Comparison of ENCODE assay signal across 8 cellular contexts in the genomic region with DNA sequence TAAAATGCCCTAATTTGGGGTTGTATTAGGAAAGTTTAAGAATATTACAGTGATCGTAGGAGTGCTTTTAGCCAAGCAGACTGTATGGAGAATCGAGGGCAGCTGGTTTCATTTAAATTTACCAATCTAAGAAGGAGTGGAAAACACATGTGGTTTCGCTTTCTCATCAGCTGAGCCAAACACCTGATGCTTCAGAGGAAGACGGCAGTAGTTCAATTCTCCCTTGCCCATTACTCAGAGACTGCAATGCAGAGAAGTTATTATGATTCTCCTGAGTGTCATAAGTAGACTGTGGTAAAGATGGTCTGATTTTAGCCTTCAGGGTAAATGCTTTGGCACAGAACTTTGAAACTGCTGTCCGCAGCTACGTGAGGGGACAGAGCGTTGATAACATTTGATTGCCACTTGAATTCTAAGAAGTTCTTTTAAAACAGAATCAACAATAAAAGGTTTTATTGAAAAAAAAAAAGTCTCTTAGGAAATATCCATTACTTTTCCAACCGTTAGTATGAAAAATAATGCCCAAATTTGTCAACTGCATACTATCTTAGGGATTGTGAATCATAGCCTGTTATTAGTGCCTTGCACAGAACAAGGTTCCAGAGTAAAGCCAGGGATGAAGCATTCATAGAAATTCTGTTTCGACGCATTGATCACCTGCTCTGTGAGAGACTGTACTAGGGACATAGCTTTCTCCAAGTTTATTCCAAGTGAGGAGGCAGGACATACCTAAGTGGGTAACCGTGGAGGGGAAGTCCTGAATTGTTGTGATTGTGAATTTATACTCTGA. TPM values are rescaled to one million over a fixed set of nuclear protein-coding genes. Genes with fewer than 3 reads are reported as not detected.
DNase-seq lines count a peak whose midpoint lies in the region; ATAC-seq and TF ChIP-seq lines count a peak whose summit lies in the region.

No MANE protein-coding gene starts in this region.

- H3K27me3 Mint-ChIP-seq in CD4-positive, alpha-beta T cell: no peaks in the 10 kb centered on the region

- H3K27ac Mint-ChIP-seq in CD4-positive, alpha-beta T cell: peak overlapping the region; percentile 73

- no TSS peak for BruUV-seq in OCI-LY7 (replicated peaks; lab: Mats Ljungman, UMichigan)

- H3K4me1 ChIP-seq in osteoblast (ENCODE audit: insufficient read depth, low read length): peaks cover 42% of the 10 kb centered on the region
- H3K4me1 ChIP-seq in Karpas-422 (ENCODE audit: low read length): peaks cover 17% of the 10 kb centered on the region
- H3K4me1 ChIP-seq in OCI-LY7 (ENCODE audit: insufficient read depth, low read length, poor library complexity, severe bottlenecking): peaks cover 9% of the 10 kb centered on the region

- CTCF ChIA-PET in CD4-positive, alpha-beta T cell (lab: Charles Lee): no interaction called here
- CTCF ChIA-PET in OCI-LY7 (lab: Charles Lee; ENCODE audit: unreplicated experiment): interaction anchor here (0.5 kb wide), 1 partner anchor 439 kb away, joined by 3 read pairs; no protein-coding TSS in a partner anchor

- H4K20me1 ChIP-seq in osteoblast (ENCODE audit: insufficient read depth, low read length) (peaks cover 2% of the 10 kb centered on the region), Karpas-422 (ENCODE audit: insufficient read depth, low read depth, low read length) (no peaks in the 10 kb centered on the region), OCI-LY7 (ENCODE audit: insufficient read depth, low read length) (no peaks in the 10 kb centered on the region)

- H2AFZ ChIP-seq in osteoblast (ENCODE audit: low read length) (no peak overlapping the region), Karpas-422 (ENCODE audit: low read length) (no peak overlapping the region), OCI-LY7 (ENCODE audit: low read length) (no peak overlapping the region)

- H3K4me2 ChIP-seq in osteoblast (ENCODE audit: insufficient read depth, low read length): peak overlapping the region; percentile 65
- H3K4me2 ChIP-seq in Karpas-422 (ENCODE audit: low read depth, low read length, poor library complexity, severe bottlenecking): no peak overlapping the region
- no peak overlapping the region; the same call in 1 of the 2 replicates for H3K4me2 ChIP-seq in OCI-LY7 (ENCODE audit: low read length)

- peak; percentile 30 for ATAC-seq in CD4-positive, alpha-beta T cell (ENCODE audit: poor library complexity)
- no peak for ATAC-seq in GM19328 (IDR thresholded peaks at IDR 0.05; ENCODE audit: unreplicated experiment)

- H3K36me3 Mint-ChIP-seq in CD4-positive, alpha-beta T cell (ENCODE audit: low read depth): peaks cover 49% of the 10 kb centered on the region

- no peak overlapping the region for H3K9ac ChIP-seq in Karpas-422 (ENCODE audit: low read length)

- peaks cover 57% of the 10 kb centered on the region for H3K4me1 Mint-ChIP-seq in CD4-positive, alpha-beta T cell (ENCODE audit: low read depth)

- POLR2A ChIA-PET in CD4-positive, alpha-beta T cell (lab: Charles Lee): interaction anchor here (1.1 to 2.9 kb wide), 3 partner anchors 25 to 435 kb away, joined by 3 to 23 read pairs (median 3); a partner anchor contains a TSS
- POLR2A ChIA-PET in OCI-LY7 (lab: Charles Lee): interaction anchor here (0.6 to 0.7 kb wide), 4 partner anchors 16 to 874 kb away, joined by 3 to 4 read pairs (median 3); no protein-coding TSS in a partner anchor

- H3K4me3 ChIP-seq in osteoblast (ENCODE audit: insufficient read depth, low read length) (peak overlapping the region; percentile 18), Karpas-422 (ENCODE audit: low read length) (no peak overlapping the region), OCI-LY7 (ENCODE audit: low read depth, low read length, poor library complexity, severe bottlenecking) (no peak overlapping the region)

- peak overlapping the region; percentile 82 for H3K4me3 Mint-ChIP-seq in CD4-positive, alpha-beta T cell

- H3K27me3 ChIP-seq in CD4-positive, alpha-beta T cell (ENCODE audit: control insufficient read depth, insufficient read depth, low read length): no peaks in the 10 kb centered on the region
- H3K27me3 ChIP-seq in osteoblast (ENCODE audit: insufficient read depth, low read length) (no peaks in the 10 kb centered on the region), Karpas-422 (ENCODE audit: low read length) (no peaks in the 10 kb centered on the region)

- peak overlapping the region; percentile 32 for H3K27ac ChIP-seq in CD4-positive, alpha-beta T cell (ENCODE audit: low read depth, low read length)
- H3K27ac ChIP-seq in KOPT-K1 (ENCODE audit: low read depth, low read length, poor library complexity, severe bottlenecking) (peak overlapping the region; percentile 61), cingulate gyrus (ENCODE audit: low read depth, low read length) (peak overlapping the region; percentile 34), osteoblast (ENCODE audit: low read depth, low read length) (peak overlapping the region; percentile 75), Karpas-422 (ENCODE audit: low read length) (no peak overlapping the region), OCI-LY7 (ENCODE audit: low read depth, low read length, poor library complexity, severe bottlenecking) (no peak overlapping the region)

- intact Hi-C loops in CD4-positive, alpha-beta T cell (cut with DNase I, micrococcal nuclease): no loop called here
- intact Hi-C loops in OCI-LY7 (cut with micrococcal nuclease; ENCODE audit: unreplicated experiment): loop anchor here (10.0 kb wide), 2 partner anchors 193 to 303 kb away; no protein-coding TSS in a partner anchor

- DNase-seq in CD4-positive, alpha-beta T cell: no peak
- DNase-seq in osteoblast (ENCODE audit: insufficient read length, low spot score, missing footprints) (no peak), Karpas-422 (no peak), GM10266 (ENCODE audit: extremely low spot score) (no peak), OCI-LY7 (ENCODE audit: low spot score) (no peak)

- H3K9me3 ChIP-seq in CD4-positive, alpha-beta T cell (ENCODE audit: control insufficient read depth, low read length): no peaks in the 10 kb centered on the region
- H3K9me3 ChIP-seq in KOPT-K1 (ENCODE audit: insufficient read depth, low read length, poor library complexity, severe bottlenecking): no peaks in the 10 kb centered on the region
- H3K9me3 ChIP-seq in osteoblast (ENCODE audit: low read depth, low read length): no peaks in the 10 kb centered on the region
- no peaks in the 10 kb centered on the region for H3K9me3 ChIP-seq in Karpas-422 (ENCODE audit: low read length)
- no peaks in the 10 kb centered on the region for H3K9me3 ChIP-seq in OCI-LY7 (ENCODE audit: low read length)

- TF ChIP-seq CTCF in CD4-positive, alpha-beta T cell (IDR thresholded peaks at IDR 0.05): no peak
- TF ChIP-seq CTCF in osteoblast (IDR thresholded peaks at IDR 0.05; ENCODE audit: extremely low read depth, low read depth, low read length) (no peak), GM10266 (IDR thresholded peaks at IDR 0.05; ENCODE audit: control insufficient read depth, insufficient read depth, low read depth, missing control alignments) (no peak), OCI-LY7 (conservative IDR thresholded peaks at IDR 0.05; ENCODE audit: low read length) (no peak)

- H3K9me2 ChIP-seq in Karpas-422 (replicated peaks; ENCODE audit: insufficient read depth, low read length) (no peaks in the 10 kb centered on the region), OCI-LY7 (ENCODE audit: insufficient read depth, low read length) (no peaks in the 10 kb centered on the region)

- H3K79me2 ChIP-seq in osteoblast (ENCODE audit: insufficient read depth, low read length) (peaks cover 3% of the 10 kb centered on the region), Karpas-422 (ENCODE audit: low read length) (peaks cover 3% of the 10 kb centered on the region; the same call in 1 of the 2 replicates), OCI-LY7 (ENCODE audit: insufficient read depth, low read depth, low read length) (no peaks in the 10 kb centered on the region)

- H3K36me3 ChIP-seq in KOPT-K1 (ENCODE audit: insufficient read depth, low read length) (peaks cover 38% of the 10 kb centered on the region), osteoblast (ENCODE audit: insufficient read depth, low read length) (peaks cover 6% of the 10 kb centered on the region), Karpas-422 (ENCODE audit: insufficient read depth, low read length) (no peaks in the 10 kb centered on the region; the same call in 1 of the 2 replicates), OCI-LY7 (ENCODE audit: insufficient read depth, low read length) (peaks cover 15% of the 10 kb centered on the region; the same call in 1 of the 2 replicates)

- no peaks in the 10 kb centered on the region for H3K9me3 Mint-ChIP-seq in CD4-positive, alpha-beta T cell

RNA-seq across cellular contexts. Expression of a gene that starts 25.6 kb away (rescaled TPM):
- 10 to 100 TPM; 12.9 to 13.0 TPM for total RNA-seq in CD4-positive, alpha-beta T cell
- total RNA-seq in osteoblast: 8.7 and 11.2 TPM in 2 replicates
- total RNA-seq in Karpas-422 (2014; rRNA removed; shearing (Covaris generic); ENCODE audit: low replicate concordance): 6.3 and 10.1 TPM in 2 replicates
- total RNA-seq in OCI-LY7 (2014; rRNA removed; shearing (Covaris generic)): 6.5 and 7.0 TPM in 2 replicates
- total RNA-seq in OCI-LY7 (2022): 7.7 and 9.4 TPM in 2 replicates

Comparison
In these comparisons a context has a peak if more than half of its experiments do, and no peak if none do; other contexts are left out.
1. H3K27ac ChIP-seq: peak in CD4-positive, alpha-beta T cell (single experiment), KOPT-K1 (single experiment), cingulate gyrus (single experiment) and osteoblast (single experiment); none in Karpas-422 (single experiment) and OCI-LY7 (single experiment).